Comparison of ENCODE assay signal across 15 cellular contexts in the genomic region with DNA sequence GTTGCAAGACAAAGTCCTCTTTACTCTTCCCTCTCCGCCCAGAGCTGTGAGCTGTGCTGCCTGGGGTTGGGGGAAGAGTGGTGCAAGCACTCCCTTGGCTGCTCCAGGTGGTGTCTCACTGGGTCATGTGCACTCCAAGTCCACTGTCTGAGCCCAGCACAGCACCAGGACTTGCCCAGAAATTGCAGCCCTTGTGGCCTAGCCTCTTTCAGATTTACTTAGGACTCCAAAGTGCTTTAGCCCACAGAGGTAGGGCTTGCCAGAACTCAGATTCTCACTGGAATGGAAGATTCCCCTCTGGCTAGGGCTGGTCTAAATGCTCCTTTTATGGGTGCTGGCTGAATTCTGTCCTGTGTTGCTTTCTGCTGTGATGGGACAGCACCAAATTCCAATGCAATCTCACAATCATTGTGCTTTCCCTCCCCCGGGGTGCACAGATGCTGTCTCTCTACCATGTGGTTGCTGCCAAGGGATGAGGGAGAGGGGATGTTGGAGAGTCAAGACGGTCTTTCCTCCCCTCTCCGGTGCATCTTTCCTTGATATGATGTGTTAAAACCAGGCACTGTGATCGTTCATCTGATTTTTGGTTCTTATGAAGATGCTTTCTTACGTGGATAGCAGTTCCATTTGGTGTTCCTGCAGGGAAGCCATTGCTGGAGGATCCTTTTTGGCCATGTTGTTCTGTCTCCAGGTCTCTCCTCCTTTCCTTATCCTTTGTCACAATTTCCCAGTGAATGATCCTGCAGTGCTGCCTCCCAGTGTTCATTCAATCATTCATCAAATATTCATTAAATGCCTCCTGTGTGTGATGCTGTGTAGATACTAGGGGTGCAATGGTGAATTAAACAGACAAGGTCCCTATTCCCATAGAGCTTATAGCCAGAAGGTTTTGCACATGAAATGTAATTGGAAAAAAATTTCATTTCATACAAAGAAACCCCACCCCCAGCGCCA.
DNase-seq lines count a peak whose midpoint lies in the region; ATAC-seq, FAIRE-seq and TF ChIP-seq lines count a peak whose summit lies in the region.
"Had no signal": no experiment of that assay in that cellular context is flagged by ENCODE, and none has a peak within 500 bp of the region (broad histone marks: within the 10 kb centered on the region; RNA-seq: fewer than 3 reads in every experiment).

No MANE protein-coding gene starts in this region.

- H3K27me3 Mint-ChIP-seq in osteocyte (ENCODE audit: unreplicated experiment): no peaks in the 10 kb centered on the region
- H3K27me3 Mint-ChIP-seq: type B pancreatic cell had no signal

- ATAC-seq in HG03439 (IDR thresholded peaks at IDR 0.05; ENCODE audit: unreplicated experiment) (no peak), HG02678 (IDR thresholded peaks at IDR 0.05; ENCODE audit: unreplicated experiment) (no peak)
- ATAC-seq: activated T-cell treated with anti-CD3 and anti-CD28 coated beads, Interleukin-2, amount 50 U/mL, for 4 hours had no signal

- TF ChIP-seq CTCF in epithelial cell of esophagus (IDR thresholded peaks at IDR 0.05; ENCODE audit: insufficient read depth, low read depth, low read length, missing control alignments) (peak; percentile 22), osteocyte (IDR thresholded peaks at IDR 0.05) (peak; percentile 20)

- no peaks in the 10 kb centered on the region for H3K36me3 Mint-ChIP-seq in osteocyte (ENCODE audit: unreplicated experiment)

- H3K27ac Mint-ChIP-seq in osteocyte (ENCODE audit: unreplicated experiment): no peak overlapping the region
- H3K27ac Mint-ChIP-seq: type B pancreatic cell had no signal

- TF ChIP-seq POLR2A in GM12891 (IDR thresholded peaks at IDR 0.05; ENCODE audit: low read depth, low read length): no peak

- H3K4me1 Mint-ChIP-seq in osteocyte (ENCODE audit: unreplicated experiment): peaks cover 5% of the 10 kb centered on the region

- peak; percentile 16 for FAIRE-seq in GM12891 (lab: Jason Lieb, UNC)
- FAIRE-seq: colon, GM12892 had no signal

- no peak for DNase-seq in GM12891 (ENCODE audit: insufficient read length, low spot score)
- peak; percentile 25 for DNase-seq in NCI-H748 (lab: John Stamatoyannopoulos, UW; ENCODE audit: unreplicated experiment)
- DNase-seq in epithelial cell of esophagus (ENCODE audit: low read depth): no peak
- no peak for DNase-seq in osteocyte (ENCODE audit: extremely low spot score, unreplicated experiment)
- no peak for DNase-seq in A172 (ENCODE audit: low spot score)
- no peak for DNase-seq in HCEC 1CT
- DNase-seq: activated T-cell treated with anti-CD3 and anti-CD28 coated beads, Interleukin-2, amount 50 U/mL, for 4 hours; mesenchymal stem cell; NCI-H1436 treated with DMSO at 0.1 percent for 48 hours had no signal

- no peaks in the 10 kb centered on the region for H3K9me3 Mint-ChIP-seq in osteocyte (ENCODE audit: unreplicated experiment)
- H3K9me3 Mint-ChIP-seq: activated T-cell treated with anti-CD3 and anti-CD28 coated beads, Interleukin-2, amount 50 U/mL, for 4 hours had no signal

- H3K4me3 Mint-ChIP-seq in osteocyte (ENCODE audit: unreplicated experiment): no peak overlapping the region
- H3K4me3 Mint-ChIP-seq: activated T-cell treated with anti-CD3 and anti-CD28 coated beads, Interleukin-2, amount 50 U/mL, for 4 hours; type B pancreatic cell had no signal

- no peak overlapping the region for H3K4me3 ChIP-seq in epithelial cell of esophagus (ENCODE audit: low read length)
- H3K4me3 ChIP-seq: right atrium auricular region had no signal

TF ChIP-seq in GM12891, 5 proteins besides CTCF, POLR2A, EP300 and RAD21:
- TF ChIP-seq POU2F2 (IDR thresholded peaks at IDR 0.05; ENCODE audit: low read depth, low read length): no peak
- TF ChIP-seq SPI1 (IDR thresholded peaks at IDR 0.05; ENCODE audit: low read depth, low read length): no peak
- TF ChIP-seq PAX5 (IDR thresholded peaks at IDR 0.05; ENCODE audit: insufficient read depth, low read length, severe bottlenecking): no peak
- no peak for TF ChIP-seq TAF1 (IDR thresholded peaks at IDR 0.05; ENCODE audit: low read depth, low read length)
- no peak for TF ChIP-seq POLR2AphosphoS5 (IDR thresholded peaks at IDR 0.05; ENCODE audit: low read depth, low read length)
